Comparison of ENCODE assay signal across 1 cellular context in the genomic region with DNA sequence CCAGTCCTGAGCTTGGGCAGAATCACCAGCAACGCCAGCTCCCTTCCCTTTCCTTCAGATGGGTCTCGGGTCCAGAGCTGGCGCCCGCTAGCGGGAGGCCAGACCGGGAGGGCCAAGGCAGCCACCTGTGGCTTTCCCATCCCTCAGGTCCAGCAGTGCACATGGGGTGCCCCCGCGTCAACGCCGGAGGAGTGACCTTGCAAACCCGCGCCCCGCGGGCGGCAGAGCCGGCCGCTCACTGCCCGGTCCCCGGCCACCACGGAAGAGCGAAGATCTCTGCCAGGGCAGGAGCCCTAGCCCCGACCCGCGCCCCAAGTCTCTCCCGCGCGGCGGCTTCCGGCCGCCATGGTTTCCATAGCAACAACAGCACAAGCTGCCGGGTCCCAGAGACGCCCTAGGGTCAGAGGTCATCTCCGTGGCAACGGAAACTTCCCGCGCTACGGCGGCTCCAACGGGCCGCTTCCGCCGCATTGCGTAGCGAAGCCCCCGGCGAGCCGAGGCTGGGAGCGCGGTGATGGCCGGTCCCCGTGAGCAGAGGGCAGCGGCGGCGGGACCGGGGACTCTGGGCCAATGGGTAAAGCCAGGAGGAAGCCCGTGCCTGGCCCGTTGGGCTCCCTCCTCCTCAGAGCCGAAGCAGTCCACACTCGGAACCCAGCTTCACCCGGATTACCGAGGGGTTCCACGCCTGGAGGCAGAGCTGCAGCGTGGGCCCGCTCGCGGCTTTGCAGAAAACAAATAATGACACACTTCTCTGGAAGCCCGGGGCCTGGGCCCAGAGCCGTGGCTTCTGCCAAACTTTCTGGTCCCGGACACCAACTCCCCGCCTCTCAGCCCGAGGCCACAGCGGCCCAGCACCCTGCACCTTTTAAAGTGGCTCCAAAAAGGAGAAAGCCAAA.
TF ChIP-seq lines count a peak whose summit lies in the region.

No MANE protein-coding gene starts in this region.

TF ChIP-seq in K562, 482 proteins besides CTCF, POLR2A, EP300 and RAD21 (continued from another document):
- TF ChIP-seq, protein P1, sequence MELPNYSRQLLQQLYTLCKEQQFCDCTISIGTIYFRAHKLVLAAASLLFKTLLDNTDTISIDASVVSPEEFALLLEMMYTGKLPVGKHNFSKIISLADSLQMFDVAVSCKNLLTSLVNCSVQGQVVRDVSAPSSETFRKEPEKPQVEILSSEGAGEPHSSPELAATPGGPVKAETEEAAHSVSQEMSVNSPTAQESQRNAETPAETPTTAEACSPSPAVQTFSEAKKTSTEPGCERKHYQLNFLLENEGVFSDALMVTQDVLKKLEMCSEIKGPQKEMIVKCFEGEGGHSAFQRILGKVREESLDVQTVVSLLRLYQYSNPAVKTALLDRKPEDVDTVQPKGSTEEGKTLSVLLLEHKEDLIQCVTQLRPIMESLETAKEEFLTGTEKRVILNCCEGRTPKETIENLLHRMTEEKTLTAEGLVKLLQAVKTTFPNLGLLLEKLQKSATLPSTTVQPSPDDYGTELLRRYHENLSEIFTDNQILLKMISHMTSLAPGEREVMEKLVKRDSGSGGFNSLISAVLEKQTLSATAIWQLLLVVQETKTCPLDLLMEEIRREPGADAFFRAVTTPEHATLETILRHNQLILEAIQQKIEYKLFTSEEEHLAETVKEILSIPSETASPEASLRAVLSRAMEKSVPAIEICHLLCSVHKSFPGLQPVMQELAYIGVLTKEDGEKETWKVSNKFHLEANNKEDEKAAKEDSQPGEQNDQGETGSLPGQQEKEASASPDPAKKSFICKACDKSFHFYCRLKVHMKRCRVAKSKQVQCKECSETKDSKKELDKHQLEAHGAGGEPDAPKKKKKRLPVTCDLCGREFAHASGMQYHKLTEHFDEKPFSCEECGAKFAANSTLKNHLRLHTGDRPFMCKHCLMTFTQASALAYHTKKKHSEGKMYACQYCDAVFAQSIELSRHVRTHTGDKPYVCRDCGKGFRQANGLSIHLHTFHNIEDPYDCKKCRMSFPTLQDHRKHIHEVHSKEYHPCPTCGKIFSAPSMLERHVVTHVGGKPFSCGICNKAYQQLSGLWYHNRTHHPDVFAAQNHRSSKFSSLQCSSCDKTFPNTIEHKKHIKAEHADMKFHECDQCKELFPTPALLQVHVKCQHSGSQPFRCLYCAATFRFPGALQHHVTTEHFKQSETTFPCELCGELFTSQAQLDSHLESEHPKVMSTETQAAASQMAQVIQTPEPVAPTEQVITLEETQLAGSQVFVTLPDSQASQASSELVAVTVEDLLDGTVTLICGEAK (IDR thresholded peaks at IDR 0.05): peak; percentile 36; the same call in 1 of the 2 replicates
- TF ChIP-seq, protein P1 (CRISPR knock-in tag; IDR thresholded peaks at IDR 0.05): no peak
- TF ChIP-seq SMAD1 (IDR thresholded peaks at IDR 0.05; ENCODE audit: low read depth, low read length, partially characterized antibody): no peak
- TF ChIP-seq NFIX (CRISPR knock-in tag; IDR thresholded peaks at IDR 0.05; ENCODE audit: low read depth): no peak
- TF ChIP-seq, protein P2, sequence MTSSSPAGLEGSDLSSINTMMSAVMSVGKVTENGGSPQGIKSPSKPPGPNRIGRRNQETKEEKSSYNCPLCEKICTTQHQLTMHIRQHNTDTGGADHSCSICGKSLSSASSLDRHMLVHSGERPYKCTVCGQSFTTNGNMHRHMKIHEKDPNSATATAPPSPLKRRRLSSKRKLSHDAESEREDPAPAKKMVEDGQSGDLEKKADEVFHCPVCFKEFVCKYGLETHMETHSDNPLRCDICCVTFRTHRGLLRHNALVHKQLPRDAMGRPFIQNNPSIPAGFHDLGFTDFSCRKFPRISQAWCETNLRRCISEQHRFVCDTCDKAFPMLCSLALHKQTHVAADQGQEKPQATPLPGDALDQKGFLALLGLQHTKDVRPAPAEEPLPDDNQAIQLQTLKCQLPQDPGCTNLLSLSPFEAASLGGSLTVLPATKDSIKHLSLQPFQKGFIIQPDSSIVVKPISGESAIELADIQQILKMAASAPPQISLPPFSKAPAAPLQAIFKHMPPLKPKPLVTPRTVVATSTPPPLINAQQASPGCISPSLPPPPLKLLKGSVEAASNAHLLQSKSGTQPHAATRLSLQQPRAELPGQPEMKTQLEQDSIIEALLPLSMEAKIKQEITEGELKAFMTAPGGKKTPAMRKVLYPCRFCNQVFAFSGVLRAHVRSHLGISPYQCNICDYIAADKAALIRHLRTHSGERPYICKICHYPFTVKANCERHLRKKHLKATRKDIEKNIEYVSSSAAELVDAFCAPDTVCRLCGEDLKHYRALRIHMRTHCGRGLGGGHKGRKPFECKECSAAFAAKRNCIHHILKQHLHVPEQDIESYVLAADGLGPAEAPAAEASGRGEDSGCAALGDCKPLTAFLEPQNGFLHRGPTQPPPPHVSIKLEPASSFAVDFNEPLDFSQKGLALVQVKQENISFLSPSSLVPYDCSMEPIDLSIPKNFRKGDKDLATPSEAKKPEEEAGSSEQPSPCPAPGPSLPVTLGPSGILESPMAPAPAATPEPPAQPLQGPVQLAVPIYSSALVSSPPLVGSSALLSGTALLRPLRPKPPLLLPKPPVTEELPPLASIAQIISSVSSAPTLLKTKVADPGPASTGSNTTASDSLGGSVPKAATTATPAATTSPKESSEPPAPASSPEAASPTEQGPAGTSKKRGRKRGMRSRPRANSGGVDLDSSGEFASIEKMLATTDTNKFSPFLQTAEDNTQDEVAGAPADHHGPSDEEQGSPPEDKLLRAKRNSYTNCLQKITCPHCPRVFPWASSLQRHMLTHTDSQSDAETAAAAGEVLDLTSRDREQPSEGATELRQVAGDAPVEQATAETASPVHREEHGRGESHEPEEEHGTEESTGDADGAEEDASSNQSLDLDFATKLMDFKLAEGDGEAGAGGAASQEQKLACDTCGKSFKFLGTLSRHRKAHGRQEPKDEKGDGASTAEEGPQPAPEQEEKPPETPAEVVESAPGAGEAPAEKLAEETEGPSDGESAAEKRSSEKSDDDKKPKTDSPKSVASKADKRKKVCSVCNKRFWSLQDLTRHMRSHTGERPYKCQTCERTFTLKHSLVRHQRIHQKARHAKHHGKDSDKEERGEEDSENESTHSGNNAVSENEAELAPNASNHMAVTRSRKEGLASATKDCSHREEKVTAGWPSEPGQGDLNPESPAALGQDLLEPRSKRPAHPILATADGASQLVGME (CRISPR knock-in tag; IDR thresholded peaks at IDR 0.05): peak; percentile 78; the same call in 1 of the 2 replicates
- no peak for TF ChIP-seq CBFA2T2 (conservative IDR thresholded peaks at IDR 0.05)
- TF ChIP-seq ZNF512 (tag; IDR thresholded peaks at IDR 0.05): no peak
- TF ChIP-seq, protein P3, sequence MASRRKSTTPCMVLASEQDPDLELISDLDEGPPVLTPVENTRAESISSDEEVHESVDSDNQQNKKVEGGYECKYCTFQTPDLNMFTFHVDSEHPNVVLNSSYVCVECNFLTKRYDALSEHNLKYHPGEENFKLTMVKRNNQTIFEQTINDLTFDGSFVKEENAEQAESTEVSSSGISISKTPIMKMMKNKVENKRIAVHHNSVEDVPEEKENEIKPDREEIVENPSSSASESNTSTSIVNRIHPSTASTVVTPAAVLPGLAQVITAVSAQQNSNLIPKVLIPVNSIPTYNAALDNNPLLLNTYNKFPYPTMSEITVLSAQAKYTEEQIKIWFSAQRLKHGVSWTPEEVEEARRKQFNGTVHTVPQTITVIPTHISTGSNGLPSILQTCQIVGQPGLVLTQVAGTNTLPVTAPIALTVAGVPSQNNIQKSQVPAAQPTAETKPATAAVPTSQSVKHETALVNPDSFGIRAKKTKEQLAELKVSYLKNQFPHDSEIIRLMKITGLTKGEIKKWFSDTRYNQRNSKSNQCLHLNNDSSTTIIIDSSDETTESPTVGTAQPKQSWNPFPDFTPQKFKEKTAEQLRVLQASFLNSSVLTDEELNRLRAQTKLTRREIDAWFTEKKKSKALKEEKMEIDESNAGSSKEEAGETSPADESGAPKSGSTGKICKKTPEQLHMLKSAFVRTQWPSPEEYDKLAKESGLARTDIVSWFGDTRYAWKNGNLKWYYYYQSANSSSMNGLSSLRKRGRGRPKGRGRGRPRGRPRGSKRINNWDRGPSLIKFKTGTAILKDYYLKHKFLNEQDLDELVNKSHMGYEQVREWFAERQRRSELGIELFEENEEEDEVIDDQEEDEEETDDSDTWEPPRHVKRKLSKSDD (conservative IDR thresholded peaks at IDR 0.05; ENCODE audit: low read length): peak; percentile 44; the same call in 1 of the 2 replicates
- TF ChIP-seq, protein P4, sequence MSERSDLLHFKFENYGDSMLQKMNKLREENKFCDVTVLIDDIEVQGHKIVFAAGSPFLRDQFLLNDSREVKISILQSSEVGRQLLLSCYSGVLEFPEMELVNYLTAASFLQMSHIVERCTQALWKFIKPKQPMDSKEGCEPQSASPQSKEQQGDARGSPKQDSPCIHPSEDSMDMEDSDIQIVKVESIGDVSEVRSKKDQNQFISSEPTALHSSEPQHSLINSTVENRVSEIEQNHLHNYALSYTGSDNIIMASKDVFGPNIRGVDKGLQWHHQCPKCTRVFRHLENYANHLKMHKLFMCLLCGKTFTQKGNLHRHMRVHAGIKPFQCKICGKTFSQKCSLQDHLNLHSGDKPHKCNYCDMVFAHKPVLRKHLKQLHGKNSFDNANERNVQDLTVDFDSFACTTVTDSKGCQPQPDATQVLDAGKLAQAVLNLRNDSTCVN (CRISPR knock-in tag; IDR thresholded peaks at IDR 0.05): no peak
- peak; percentile 55; the same call in 1 of the 2 replicates for TF ChIP-seq GABPA (tag; conservative IDR thresholded peaks at IDR 0.05; ENCODE audit: low read depth)
- TF ChIP-seq RFX1 (IDR thresholded peaks at IDR 0.05): peak; percentile 96
- no peak for TF ChIP-seq PHB (CRISPR knock-in tag; IDR thresholded peaks at IDR 0.05)
- no peak for TF ChIP-seq ZNF140 (CRISPR knock-in tag; IDR thresholded peaks at IDR 0.05)
- peak in 1 of 2 experiments; percentile 24; a peak in 1 of 4 replicates for TF ChIP-seq RCOR1 (IDR thresholded peaks at IDR 0.05; ENCODE audit: borderline replicate concordance in 1 of 2, low read depth in 2 of 2, low read length in 2 of 2)
- TF ChIP-seq, protein P5, sequence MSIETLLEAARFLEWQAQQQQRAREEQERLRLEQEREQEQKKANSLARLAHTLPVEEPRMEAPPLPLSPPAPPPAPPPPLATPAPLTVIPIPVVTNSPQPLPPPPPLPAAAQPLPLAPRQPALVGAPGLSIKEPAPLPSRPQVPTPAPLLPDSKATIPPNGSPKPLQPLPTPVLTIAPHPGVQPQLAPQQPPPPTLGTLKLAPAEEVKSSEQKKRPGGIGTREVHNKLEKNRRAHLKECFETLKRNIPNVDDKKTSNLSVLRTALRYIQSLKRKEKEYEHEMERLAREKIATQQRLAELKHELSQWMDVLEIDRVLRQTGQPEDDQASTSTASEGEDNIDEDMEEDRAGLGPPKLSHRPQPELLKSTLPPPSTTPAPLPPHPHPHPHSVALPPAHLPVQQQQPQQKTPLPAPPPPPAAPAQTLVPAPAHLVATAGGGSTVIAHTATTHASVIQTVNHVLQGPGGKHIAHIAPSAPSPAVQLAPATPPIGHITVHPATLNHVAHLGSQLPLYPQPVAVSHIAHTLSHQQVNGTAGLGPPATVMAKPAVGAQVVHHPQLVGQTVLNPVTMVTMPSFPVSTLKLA (conservative IDR thresholded peaks at IDR 0.05): peak in 1 of 2 experiments; percentile 48; a peak in 2 of 4 replicates
- TF ChIP-seq TRIM24 (IDR thresholded peaks at IDR 0.05): no peak
- peak; percentile 88 for TF ChIP-seq L3MBTL2 (IDR thresholded peaks at IDR 0.05)
